ENCODE assay signal across 21 cellular contexts in the genomic region with DNA sequence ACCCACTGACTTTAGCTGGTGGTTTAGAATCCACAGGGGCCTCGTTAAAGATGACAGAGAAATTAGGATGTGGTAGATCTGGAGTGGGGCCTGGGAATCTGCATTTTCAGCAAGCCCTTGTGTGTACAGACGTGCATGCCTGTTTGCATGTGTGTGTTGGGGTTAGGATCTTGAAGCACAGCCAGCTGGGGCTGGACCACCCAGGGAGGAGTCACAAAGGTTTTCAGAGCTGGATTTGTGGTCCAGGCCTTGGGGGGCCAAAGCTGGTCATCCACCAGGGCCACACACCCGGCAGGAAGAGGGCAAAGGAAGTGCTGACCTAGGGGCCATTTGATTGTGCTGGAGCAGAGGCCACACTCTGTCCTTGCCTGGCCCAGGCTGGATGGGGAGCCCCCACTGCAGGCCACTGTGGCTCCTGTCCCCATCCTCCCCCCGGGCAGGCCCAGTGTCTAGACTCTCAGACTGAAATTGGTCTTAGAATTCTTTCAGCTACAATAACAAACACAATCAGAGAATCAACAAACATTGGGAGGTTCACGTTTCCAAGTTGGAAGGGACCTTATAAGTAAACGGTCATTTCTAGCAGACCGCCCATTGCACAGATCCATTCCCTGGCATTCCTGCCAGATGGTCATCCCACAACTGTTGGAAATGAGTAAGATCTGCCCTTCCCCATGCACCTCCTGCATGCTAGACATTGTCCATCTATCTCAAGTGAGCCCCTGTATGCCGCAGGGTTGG. TPM values are rescaled to one million over a fixed set of nuclear protein-coding genes. Genes with fewer than 3 reads are reported as not detected.
"Had no signal": no experiment of that assay in that cellular context is flagged by ENCODE, and none has a peak within 500 bp of the region (broad histone marks: within the 10 kb centered on the region; RNA-seq: fewer than 3 reads in every experiment).

No MANE protein-coding gene starts in this region.

- H3K4me1 Mint-ChIP-seq: central memory CD8-positive, alpha-beta T cell; stimulated activated naive B cell treated with anti-CD40 and anti-IgM and Interleukin-4, amounts not matched to agents 10 μg/mL and 1 μg/mL and 100 μg/mL, for 72 hours had no signal

- H3K9me3 ChIP-seq: esophagus squamous epithelium, heart left ventricle, pancreas had no signal

- H3K36me3 ChIP-seq: brain microvascular endothelial cell, esophagus squamous epithelium, heart left ventricle, pancreas had no signal

- DNase-seq: activated CD4-positive, alpha-beta T cell treated with anti-CD3 and anti-CD28 coated beads for 48 hours; activated CD8-positive, alpha-beta memory T cell treated with anti-CD3 and anti-CD28 coated beads, Interleukin-2, amount 50 U/mL, for 4 hours; activated CD8-positive, alpha-beta T cell treated with anti-CD3 and anti-CD28 coated beads for 36 hours; activated gamma-delta T cell; activated T-cell treated with anti-CD3 and anti-CD28 coated beads, Interleukin-2, amount 50 U/mL, for 72 hours; brain microvascular endothelial cell; effector CD8-positive, alpha-beta T cell; esophagus squamous epithelium; heart left ventricle; left cardiac atrium; midbrain; pancreas; stimulated activated CD4-positive, alpha-beta T cell treated with anti-CD3 and anti-CD28 coated beads, Interleukin-12 subunit alpha, Interleukin-12 subunit beta, amount 100 ng/mL, for 4 hours; stimulated activated naive B cell treated with anti-CD40 and anti-IgM and Interleukin-4, amounts not matched to agents 10 μg/mL and 1 μg/mL and 100 μg/mL, for 72 hours; T-helper 1 cell; trophoblast cell had no signal

- H3K27ac ChIP-seq: brain microvascular endothelial cell, pancreas had no signal

- H3K9me3 Mint-ChIP-seq: activated CD8-positive, alpha-beta T cell treated with anti-CD3 and anti-CD28 coated beads for 36 hours; activated naive CD4-positive, alpha-beta T cell treated with anti-CD3 and anti-CD28 coated beads, Interleukin-2, amount 50 U/mL, for 72 hours; activated T-cell treated with anti-CD3 and anti-CD28 coated beads, Interleukin-2, amount 50 U/mL, for 72 hours; central memory CD8-positive, alpha-beta T cell; stimulated activated naive B cell treated with anti-CD40 and anti-IgM and Interleukin-4, amounts not matched to agents 10 μg/mL and 1 μg/mL and 100 μg/mL, for 72 hours had no signal

- H3K36me3 Mint-ChIP-seq: activated naive CD4-positive, alpha-beta T cell treated with anti-CD3 and anti-CD28 coated beads, Interleukin-2, amount 50 U/mL, for 72 hours; stimulated activated naive B cell treated with anti-CD40 and anti-IgM and Interleukin-4, amounts not matched to agents 10 μg/mL and 1 μg/mL and 100 μg/mL, for 72 hours had no signal

- H3K27ac Mint-ChIP-seq: activated CD8-positive, alpha-beta T cell treated with anti-CD3 and anti-CD28 coated beads for 36 hours; activated naive CD4-positive, alpha-beta T cell treated with anti-CD3 and anti-CD28 coated beads, Interleukin-2, amount 50 U/mL, for 72 hours; activated T-cell treated with anti-CD3 and anti-CD28 coated beads, Interleukin-2, amount 50 U/mL, for 72 hours; stimulated activated naive B cell treated with anti-CD40 and anti-IgM and Interleukin-4, amounts not matched to agents 10 μg/mL and 1 μg/mL and 100 μg/mL, for 72 hours had no signal

- H3K4me3 ChIP-seq: esophagus squamous epithelium, heart left ventricle, lung, pancreas had no signal

- H3K4me1 ChIP-seq: pancreas had no signal

- H3K27me3 ChIP-seq: brain microvascular endothelial cell, esophagus squamous epithelium, heart left ventricle, pancreas had no signal

- H3K4me3 Mint-ChIP-seq: activated CD8-positive, alpha-beta T cell treated with anti-CD3 and anti-CD28 coated beads for 36 hours; activated T-cell treated with anti-CD3 and anti-CD28 coated beads, Interleukin-2, amount 50 U/mL, for 72 hours; central memory CD8-positive, alpha-beta T cell; stimulated activated naive B cell treated with anti-CD40 and anti-IgM and Interleukin-4, amounts not matched to agents 10 μg/mL and 1 μg/mL and 100 μg/mL, for 72 hours had no signal

RNA-seq across cellular contexts. Expression of a gene that starts 10.3 kb away (rescaled TPM):
- total RNA-seq: activated CD8-positive, alpha-beta T cell treated with anti-CD3 and anti-CD28 coated beads for 36 hours; activated naive CD4-positive, alpha-beta T cell treated with anti-CD3 and anti-CD28 coated beads, Interleukin-2, amount 50 U/mL, for 72 hours; activated T-cell treated with anti-CD3 and anti-CD28 coated beads, Interleukin-2, amount 50 U/mL, for 72 hours; endothelial cell of umbilical vein; esophagus squamous epithelium; frontal cortex; left cardiac atrium had no signal

RNA-seq across cellular contexts. Expression of a gene that starts 12.9 kb away (rescaled TPM):
- total RNA-seq: activated CD8-positive, alpha-beta T cell treated with anti-CD3 and anti-CD28 coated beads for 36 hours; activated naive CD4-positive, alpha-beta T cell treated with anti-CD3 and anti-CD28 coated beads, Interleukin-2, amount 50 U/mL, for 72 hours; activated T-cell treated with anti-CD3 and anti-CD28 coated beads, Interleukin-2, amount 50 U/mL, for 72 hours; endothelial cell of umbilical vein; esophagus squamous epithelium; heart left ventricle; left cardiac atrium; pancreas had no signal
